In the genomic region with DNA sequence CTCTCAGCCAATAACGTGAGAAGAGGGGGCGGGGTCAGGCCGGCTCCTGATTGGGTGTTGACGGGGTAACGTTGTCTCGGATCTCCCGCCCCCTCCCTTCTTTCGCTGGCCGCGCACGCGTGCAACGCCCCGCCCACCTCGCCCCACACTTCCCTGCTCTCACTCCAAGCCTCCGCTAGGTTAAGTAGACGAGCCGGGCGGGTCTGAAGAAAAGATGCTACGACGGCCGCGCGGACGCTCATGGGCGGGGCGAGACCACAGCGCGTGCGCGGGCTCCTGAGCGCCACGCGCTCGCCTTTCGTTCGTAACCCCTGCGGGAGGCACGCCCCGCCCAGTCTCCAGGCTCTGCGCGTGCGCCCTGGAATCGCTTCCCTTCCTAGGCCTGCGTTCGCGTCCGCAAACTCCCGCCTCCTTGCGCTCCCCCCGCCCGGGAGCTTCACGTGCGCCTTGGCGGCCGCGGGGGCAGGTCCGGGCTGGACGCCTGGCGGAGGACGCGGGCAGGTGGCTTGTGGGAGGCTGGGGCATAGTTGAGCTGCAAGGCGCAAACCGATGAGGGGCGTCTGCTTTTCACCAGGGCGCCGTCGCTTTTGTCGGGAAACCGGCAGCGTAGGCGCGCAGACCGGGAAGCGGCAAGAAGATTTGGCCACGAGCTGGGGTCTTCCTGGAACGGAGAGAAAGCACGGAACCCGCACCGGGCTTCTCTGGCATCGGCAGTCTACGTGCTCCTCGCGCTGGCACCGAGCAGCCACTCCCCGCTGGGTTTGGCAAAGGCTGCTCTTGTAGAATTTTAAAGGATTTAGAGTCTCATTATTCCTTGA, we compare ENCODE assay signal across 8 cellular contexts.
DNase-seq lines count a peak whose midpoint lies in the region; ATAC-seq lines count a peak whose summit lies in the region.

No MANE protein-coding gene starts in this region.

- DNase-seq in Ammon's horn (ENCODE audit: low spot score) = peak; percentile 99
- DNase-seq in NCI-H446 (lab: John Stamatoyannopoulos, UW) = peak; percentile 98 to 100
- DNase-seq in cerebellar cortex (ENCODE audit: low spot score) = peak; percentile 99
- peak; percentile 99 for DNase-seq in islet precursor cell
- DNase-seq in stimulated activated CD4-positive, alpha-beta T cell treated with anti-CD3 and anti-CD28 coated beads, Interleukin-12 subunit alpha, Interleukin-12 subunit beta, amount 100 ng/mL, for 4 hours = peak; percentile 100

- peak; percentile 74 for ATAC-seq in GM19043 (IDR thresholded peaks at IDR 0.05; ENCODE audit: low read depth, unreplicated experiment)
- peak; percentile 81 for ATAC-seq in HG03354 (IDR thresholded peaks at IDR 0.05; ENCODE audit: poor library complexity, severe bottlenecking, unreplicated experiment)
- peak; percentile 86 to 87 for ATAC-seq in activated CD4-positive, CD25-positive, alpha-beta regulatory T cell treated with anti-CD3 and anti-CD28 coated beads, Interleukin-2, amount 50 U/mL, for 24 hours

Comparison
In these comparisons a context has a peak if more than half of its experiments do, and no peak if none do; other contexts are left out.
1. Peak in every context shown above with its lines: DNase-seq and ATAC-seq.